ENCODE assay signal across 13 cellular contexts in the genomic region with DNA sequence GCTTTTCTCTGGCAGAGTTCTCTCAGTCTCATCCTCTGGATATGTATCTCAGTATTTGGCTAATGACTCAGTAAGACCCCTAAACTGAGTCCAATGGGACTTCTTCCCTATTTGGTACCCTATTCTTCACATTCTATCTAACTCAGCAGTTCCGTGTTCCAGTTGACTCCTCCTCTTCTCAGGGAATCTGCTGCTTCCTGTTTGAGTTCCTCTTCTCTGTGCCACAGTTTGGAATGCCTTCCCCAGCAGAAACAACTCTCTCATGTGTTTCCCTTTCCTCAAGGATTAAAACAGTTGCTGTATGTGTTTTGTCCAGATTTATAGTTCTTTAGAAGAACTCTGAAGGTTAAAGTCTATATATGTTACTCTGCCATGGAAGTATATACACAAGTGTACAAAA.
"Had no signal": no experiment of that assay in that cellular context is flagged by ENCODE, and none has a peak within 500 bp of the region (broad histone marks: within the 10 kb centered on the region; RNA-seq: fewer than 3 reads in every experiment).

No MANE protein-coding gene starts in this region.

- DNase-seq: activated CD4-positive, alpha-beta T cell treated with anti-CD3 and anti-CD28 coated beads, Interleukin-2, amount 50 U/mL, for 48 hours; activated CD8-positive, alpha-beta memory T cell treated with anti-CD3 and anti-CD28 coated beads, Interleukin-2, amount 10 ng/mL, durations not matched to agents 7 days and 5 days; activated effector memory CD4-positive, alpha-beta T cell treated with anti-CD3 and anti-CD28 coated beads, Interleukin-2, amount 50 U/mL, for 16 hours; activated T-cell treated with anti-CD3 and anti-CD28 coated beads, Interleukin-2, amount 50 U/mL, for 4 hours; cerebellar nuclear complex; esophagus squamous epithelium; foreskin keratinocyte; stimulated activated naive CD4-positive, alpha-beta T cell; substantia nigra; transverse colon had no signal

- H3K4me3 ChIP-seq: esophagus squamous epithelium, right atrium auricular region, SJCRH30, transverse colon had no signal

- H3K27me3 ChIP-seq: esophagus squamous epithelium, foreskin keratinocyte, right atrium auricular region, SJCRH30, transverse colon had no signal

- H3K4me1 Mint-ChIP-seq: activated CD8-positive, alpha-beta memory T cell treated with anti-CD3 and anti-CD28 coated beads, Interleukin-2, amount 10 ng/mL, durations not matched to agents 7 days and 5 days had no signal

- H3K27ac ChIP-seq: esophagus squamous epithelium, foreskin keratinocyte, right atrium auricular region, SJCRH30, transverse colon had no signal

- H3K4me3 Mint-ChIP-seq: activated CD8-positive, alpha-beta memory T cell treated with anti-CD3 and anti-CD28 coated beads, Interleukin-2, amount 10 ng/mL, durations not matched to agents 7 days and 5 days; activated naive CD8-positive, alpha-beta T cell; activated T-cell treated with anti-CD3 and anti-CD28 coated beads, Interleukin-2, amount 50 U/mL, for 4 hours had no signal

- H3K36me3 ChIP-seq: esophagus squamous epithelium, right atrium auricular region, SJCRH30, transverse colon had no signal

- H3K4me1 ChIP-seq: esophagus squamous epithelium, foreskin keratinocyte, right atrium auricular region, SJCRH30, transverse colon had no signal

- H3K27me3 Mint-ChIP-seq: activated CD8-positive, alpha-beta memory T cell treated with anti-CD3 and anti-CD28 coated beads, Interleukin-2, amount 10 ng/mL, durations not matched to agents 7 days and 5 days had no signal

- H3K36me3 Mint-ChIP-seq: activated CD8-positive, alpha-beta memory T cell treated with anti-CD3 and anti-CD28 coated beads, Interleukin-2, amount 10 ng/mL, durations not matched to agents 7 days and 5 days; activated naive CD8-positive, alpha-beta T cell had no signal

- H3K9me3 ChIP-seq: esophagus squamous epithelium, right atrium auricular region, SJCRH30, transverse colon had no signal

- H3K27ac Mint-ChIP-seq: activated CD8-positive, alpha-beta memory T cell treated with anti-CD3 and anti-CD28 coated beads, Interleukin-2, amount 10 ng/mL, durations not matched to agents 7 days and 5 days; activated naive CD8-positive, alpha-beta T cell had no signal
